34 cellular contexts compared by ENCODE assay signal in genomic region chr10:64880546-64880945, GRCh38.
"Had no signal": no experiment of that assay in that cellular context is flagged by ENCODE, and none has a peak within 500 bp of the region (broad histone marks: within the 10 kb centered on the region; RNA-seq: fewer than 3 reads in every experiment).

No MANE protein-coding gene starts in this region.

- H3K4me3 ChIP-seq: MG63 had no signal

- DNase-seq: Kasumi-1, KG1, MG63, MM.1S, MV-4-11, NCI-H1048, NCI-H1092, NCI-H1092 treated with DMSO at 0.1 percent for 48 hours, NCI-H1105, NCI-H1105 treated with DMSO at 0.1 percent for 48 hours, NCI-H1417, NCI-H1417 treated with DMSO at 0.1 percent for 48 hours, NCI-H1436, NCI-H1436 treated with DMSO at 0.1 percent for 48 hours, NCI-H146, NCI-H1694, NCI-H1694 treated with DMSO at 0.1 percent for 48 hours, NCI-H187, NCI-H187 treated with DMSO at 0.1 percent for 48 hours, NCI-H1930, NCI-H2029, NCI-H2029 treated with DMSO at 0.1 percent for 48 hours, NCI-H2081, NCI-H2081 treated with DMSO at 0.1 percent for 48 hours, NCI-H2107, NCI-H2171, NCI-H2227 treated with DMSO at 0.1 percent for 48 hours, NCI-H226, NCI-H345, NCI-H446, NCI-H446 treated with DMSO at 0.1 percent for 48 hours, NCI-H510A, NCI-H510A treated with DMSO at 0.1 percent for 48 hours had no signal

- H3K36me3 ChIP-seq: MG63 had no signal

- H3K27me3 ChIP-seq: MG63 had no signal

- H3K9ac ChIP-seq: KMS-11 had no signal

- H3K27ac ChIP-seq: KMS-11 had no signal

- H3K4me2 ChIP-seq: KMS-11 had no signal

- H3K9me3 ChIP-seq: MG63 had no signal
